ENCODE assay signal across 8 cellular contexts in genomic region chr6:56955171-56956155, GRCh38.
DNase-seq lines count a peak whose midpoint lies in the region; ATAC-seq and TF ChIP-seq lines count a peak whose summit lies in the region.

No MANE protein-coding gene starts in this region.

- in situ Hi-C loops in astrocyte of the spinal cord (cut with HindIII; ENCODE audit: low sequenced_read_pairs) = no loop called here

- TF ChIP-seq CTCF in GM12875 (IDR thresholded peaks at IDR 0.05; ENCODE audit: borderline replicate concordance, insufficient read depth, low read depth, low read length) (peak; percentile 88), astrocyte of the spinal cord (IDR thresholded peaks at IDR 0.05; ENCODE audit: low read depth, low read length) (peak; percentile 89), retinal pigment epithelial cell (conservative IDR thresholded peaks at IDR 0.05; ENCODE audit: low read depth, low read length) (peak; percentile 78)

- peak; percentile 63 for ATAC-seq in HG02571 (IDR thresholded peaks at IDR 0.05; ENCODE audit: unreplicated experiment)

- H3K4me3 ChIP-seq in GM12875 (ENCODE audit: low read depth, low read length) = peak overlapping the region; percentile 42
- H3K4me3 ChIP-seq in astrocyte of the spinal cord (ENCODE audit: low read depth, low read length) = peak overlapping the region; percentile 89
- H3K4me3 ChIP-seq in retinal pigment epithelial cell (ENCODE audit: low read length) = peak overlapping the region; percentile 60

- DNase-seq in MV-4-11 (lab: John Stamatoyannopoulos, UW) (peak; percentile 84), SW 1271 (lab: John Stamatoyannopoulos, UW) (peak; percentile 66 to 77), astrocyte of the spinal cord (ENCODE audit: low read depth, low spot score) (peak; percentile 94), hypothalamus (lab: John Stamatoyannopoulos, UW) (peak; percentile 3 to 97 (median 76)), retinal pigment epithelial cell (ENCODE audit: low read depth) (peak; percentile 34), putamen (ENCODE audit: low spot score) (no peak)
